Comparison of ENCODE assay signal across 1 cellular context in the genomic region with DNA sequence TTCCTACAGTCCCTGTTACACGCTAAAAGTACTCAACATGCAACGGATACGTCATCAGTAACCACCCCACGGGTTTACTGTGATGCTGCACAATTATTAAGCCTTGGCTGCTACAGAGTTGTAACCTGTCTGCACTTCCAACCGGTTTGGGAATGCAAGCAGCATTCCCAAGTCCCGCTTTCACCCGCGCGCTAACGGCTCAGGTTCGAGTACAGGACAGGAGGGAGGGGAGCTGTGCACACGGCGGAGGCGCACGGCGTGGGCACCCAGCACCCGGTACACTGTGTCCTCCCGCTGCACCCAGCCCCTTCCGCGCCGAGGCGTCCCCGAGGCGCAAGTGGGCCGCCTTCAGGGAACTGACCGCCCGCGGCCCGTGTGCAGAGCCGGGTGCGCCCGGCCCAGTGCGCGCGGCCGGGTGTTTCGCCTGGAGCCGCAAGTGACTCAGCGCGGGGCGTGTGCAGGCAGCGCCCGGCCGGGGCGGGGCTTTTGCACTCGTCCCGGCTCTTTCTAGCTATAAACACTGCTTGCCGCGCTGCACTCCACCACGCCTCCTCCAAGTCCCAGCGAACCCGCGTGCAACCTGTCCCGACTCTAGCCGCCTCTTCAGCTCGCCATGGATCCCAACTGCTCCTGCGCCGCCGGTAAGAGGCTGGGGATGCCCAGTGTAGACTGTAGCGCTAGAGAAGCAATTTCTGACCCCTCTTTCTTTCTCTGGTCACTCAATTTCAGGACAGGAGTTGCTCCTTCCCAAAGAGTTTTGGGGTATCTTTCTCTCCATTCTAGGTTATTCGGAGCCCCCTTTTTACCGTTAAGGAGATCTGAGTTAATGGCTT.
TF ChIP-seq lines count a peak whose summit lies in the region.

A gene (plus strand): TSS at position 542 of the 833 bp plus-strand sequence. CDS start 72 bp downstream, at position 614.

TF ChIP-seq in K562, 482 proteins besides CTCF, POLR2A, EP300 and RAD21 (continued from another document and continues in another):
- TF ChIP-seq, protein P1, sequence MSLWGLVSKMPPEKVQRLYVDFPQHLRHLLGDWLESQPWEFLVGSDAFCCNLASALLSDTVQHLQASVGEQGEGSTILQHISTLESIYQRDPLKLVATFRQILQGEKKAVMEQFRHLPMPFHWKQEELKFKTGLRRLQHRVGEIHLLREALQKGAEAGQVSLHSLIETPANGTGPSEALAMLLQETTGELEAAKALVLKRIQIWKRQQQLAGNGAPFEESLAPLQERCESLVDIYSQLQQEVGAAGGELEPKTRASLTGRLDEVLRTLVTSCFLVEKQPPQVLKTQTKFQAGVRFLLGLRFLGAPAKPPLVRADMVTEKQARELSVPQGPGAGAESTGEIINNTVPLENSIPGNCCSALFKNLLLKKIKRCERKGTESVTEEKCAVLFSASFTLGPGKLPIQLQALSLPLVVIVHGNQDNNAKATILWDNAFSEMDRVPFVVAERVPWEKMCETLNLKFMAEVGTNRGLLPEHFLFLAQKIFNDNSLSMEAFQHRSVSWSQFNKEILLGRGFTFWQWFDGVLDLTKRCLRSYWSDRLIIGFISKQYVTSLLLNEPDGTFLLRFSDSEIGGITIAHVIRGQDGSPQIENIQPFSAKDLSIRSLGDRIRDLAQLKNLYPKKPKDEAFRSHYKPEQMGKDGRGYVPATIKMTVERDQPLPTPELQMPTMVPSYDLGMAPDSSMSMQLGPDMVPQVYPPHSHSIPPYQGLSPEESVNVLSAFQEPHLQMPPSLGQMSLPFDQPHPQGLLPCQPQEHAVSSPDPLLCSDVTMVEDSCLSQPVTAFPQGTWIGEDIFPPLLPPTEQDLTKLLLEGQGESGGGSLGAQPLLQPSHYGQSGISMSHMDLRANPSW (CRISPR knock-in tag; IDR thresholded peaks at IDR 0.05) = no peak
- TF ChIP-seq ZSCAN29 (IDR thresholded peaks at IDR 0.05) = no peak
- TF ChIP-seq DPF2 (IDR thresholded peaks at IDR 0.05) = peak; percentile 32; the same call in 1 of the 2 replicates
- TF ChIP-seq, protein P2, sequence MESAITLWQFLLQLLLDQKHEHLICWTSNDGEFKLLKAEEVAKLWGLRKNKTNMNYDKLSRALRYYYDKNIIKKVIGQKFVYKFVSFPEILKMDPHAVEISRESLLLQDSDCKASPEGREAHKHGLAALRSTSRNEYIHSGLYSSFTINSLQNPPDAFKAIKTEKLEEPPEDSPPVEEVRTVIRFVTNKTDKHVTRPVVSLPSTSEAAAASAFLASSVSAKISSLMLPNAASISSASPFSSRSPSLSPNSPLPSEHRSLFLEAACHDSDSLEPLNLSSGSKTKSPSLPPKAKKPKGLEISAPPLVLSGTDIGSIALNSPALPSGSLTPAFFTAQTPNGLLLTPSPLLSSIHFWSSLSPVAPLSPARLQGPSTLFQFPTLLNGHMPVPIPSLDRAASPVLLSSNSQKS (CRISPR knock-in tag; IDR thresholded peaks at IDR 0.05) = no peak
- 0 out of 2 replicates have a peak, but pooled peaks have one; percentile 47 for TF ChIP-seq ELF2 (CRISPR knock-in tag; IDR thresholded peaks at IDR 0.05)
- TF ChIP-seq ZNF282 (CRISPR knock-in tag; IDR thresholded peaks at IDR 0.05) = no peak
- no peak for TF ChIP-seq XRCC3 (IDR thresholded peaks at IDR 0.05)
- TF ChIP-seq SETDB1 (IDR thresholded peaks at IDR 0.05; ENCODE audit: low read length) = no peak
- no peak for TF ChIP-seq HDAC8 (tag; IDR thresholded peaks at IDR 0.05)
- no peak for TF ChIP-seq BMI1 (IDR thresholded peaks at IDR 0.05; ENCODE audit: low read length)
- no peak for TF ChIP-seq NCOA1 (IDR thresholded peaks at IDR 0.05; ENCODE audit: low read depth)
- TF ChIP-seq, protein P3, sequence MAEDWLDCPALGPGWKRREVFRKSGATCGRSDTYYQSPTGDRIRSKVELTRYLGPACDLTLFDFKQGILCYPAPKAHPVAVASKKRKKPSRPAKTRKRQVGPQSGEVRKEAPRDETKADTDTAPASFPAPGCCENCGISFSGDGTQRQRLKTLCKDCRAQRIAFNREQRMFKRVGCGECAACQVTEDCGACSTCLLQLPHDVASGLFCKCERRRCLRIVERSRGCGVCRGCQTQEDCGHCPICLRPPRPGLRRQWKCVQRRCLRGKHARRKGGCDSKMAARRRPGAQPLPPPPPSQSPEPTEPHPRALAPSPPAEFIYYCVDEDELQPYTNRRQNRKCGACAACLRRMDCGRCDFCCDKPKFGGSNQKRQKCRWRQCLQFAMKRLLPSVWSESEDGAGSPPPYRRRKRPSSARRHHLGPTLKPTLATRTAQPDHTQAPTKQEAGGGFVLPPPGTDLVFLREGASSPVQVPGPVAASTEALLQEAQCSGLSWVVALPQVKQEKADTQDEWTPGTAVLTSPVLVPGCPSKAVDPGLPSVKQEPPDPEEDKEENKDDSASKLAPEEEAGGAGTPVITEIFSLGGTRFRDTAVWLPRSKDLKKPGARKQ (CRISPR knock-in tag; IDR thresholded peaks at IDR 0.05) = no peak
- no peak for TF ChIP-seq ZZZ3 (IDR thresholded peaks at IDR 0.05)
- no peak for TF ChIP-seq ZNF324 (CRISPR knock-in tag; IDR thresholded peaks at IDR 0.05)
- peak; percentile 46; the same call in 1 of the 2 replicates for TF ChIP-seq CREM (IDR thresholded peaks at IDR 0.05; ENCODE audit: low read depth)
- TF ChIP-seq, protein P4, sequence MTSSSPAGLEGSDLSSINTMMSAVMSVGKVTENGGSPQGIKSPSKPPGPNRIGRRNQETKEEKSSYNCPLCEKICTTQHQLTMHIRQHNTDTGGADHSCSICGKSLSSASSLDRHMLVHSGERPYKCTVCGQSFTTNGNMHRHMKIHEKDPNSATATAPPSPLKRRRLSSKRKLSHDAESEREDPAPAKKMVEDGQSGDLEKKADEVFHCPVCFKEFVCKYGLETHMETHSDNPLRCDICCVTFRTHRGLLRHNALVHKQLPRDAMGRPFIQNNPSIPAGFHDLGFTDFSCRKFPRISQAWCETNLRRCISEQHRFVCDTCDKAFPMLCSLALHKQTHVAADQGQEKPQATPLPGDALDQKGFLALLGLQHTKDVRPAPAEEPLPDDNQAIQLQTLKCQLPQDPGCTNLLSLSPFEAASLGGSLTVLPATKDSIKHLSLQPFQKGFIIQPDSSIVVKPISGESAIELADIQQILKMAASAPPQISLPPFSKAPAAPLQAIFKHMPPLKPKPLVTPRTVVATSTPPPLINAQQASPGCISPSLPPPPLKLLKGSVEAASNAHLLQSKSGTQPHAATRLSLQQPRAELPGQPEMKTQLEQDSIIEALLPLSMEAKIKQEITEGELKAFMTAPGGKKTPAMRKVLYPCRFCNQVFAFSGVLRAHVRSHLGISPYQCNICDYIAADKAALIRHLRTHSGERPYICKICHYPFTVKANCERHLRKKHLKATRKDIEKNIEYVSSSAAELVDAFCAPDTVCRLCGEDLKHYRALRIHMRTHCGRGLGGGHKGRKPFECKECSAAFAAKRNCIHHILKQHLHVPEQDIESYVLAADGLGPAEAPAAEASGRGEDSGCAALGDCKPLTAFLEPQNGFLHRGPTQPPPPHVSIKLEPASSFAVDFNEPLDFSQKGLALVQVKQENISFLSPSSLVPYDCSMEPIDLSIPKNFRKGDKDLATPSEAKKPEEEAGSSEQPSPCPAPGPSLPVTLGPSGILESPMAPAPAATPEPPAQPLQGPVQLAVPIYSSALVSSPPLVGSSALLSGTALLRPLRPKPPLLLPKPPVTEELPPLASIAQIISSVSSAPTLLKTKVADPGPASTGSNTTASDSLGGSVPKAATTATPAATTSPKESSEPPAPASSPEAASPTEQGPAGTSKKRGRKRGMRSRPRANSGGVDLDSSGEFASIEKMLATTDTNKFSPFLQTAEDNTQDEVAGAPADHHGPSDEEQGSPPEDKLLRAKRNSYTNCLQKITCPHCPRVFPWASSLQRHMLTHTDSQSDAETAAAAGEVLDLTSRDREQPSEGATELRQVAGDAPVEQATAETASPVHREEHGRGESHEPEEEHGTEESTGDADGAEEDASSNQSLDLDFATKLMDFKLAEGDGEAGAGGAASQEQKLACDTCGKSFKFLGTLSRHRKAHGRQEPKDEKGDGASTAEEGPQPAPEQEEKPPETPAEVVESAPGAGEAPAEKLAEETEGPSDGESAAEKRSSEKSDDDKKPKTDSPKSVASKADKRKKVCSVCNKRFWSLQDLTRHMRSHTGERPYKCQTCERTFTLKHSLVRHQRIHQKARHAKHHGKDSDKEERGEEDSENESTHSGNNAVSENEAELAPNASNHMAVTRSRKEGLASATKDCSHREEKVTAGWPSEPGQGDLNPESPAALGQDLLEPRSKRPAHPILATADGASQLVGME (CRISPR knock-in tag; IDR thresholded peaks at IDR 0.05) = 0 out of 2 replicates have a peak, but pooled peaks have one; percentile 30
- TF ChIP-seq, protein P5, sequence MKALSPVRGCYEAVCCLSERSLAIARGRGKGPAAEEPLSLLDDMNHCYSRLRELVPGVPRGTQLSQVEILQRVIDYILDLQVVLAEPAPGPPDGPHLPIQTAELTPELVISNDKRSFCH (CRISPR knock-in tag; IDR thresholded peaks at IDR 0.05) = no peak
- TF ChIP-seq, protein P5 (tag; IDR thresholded peaks at IDR 0.05) = peak; percentile 55; the same call in 1 of the 2 replicates
- TF ChIP-seq CC2D1A (IDR thresholded peaks at IDR 0.05) = no peak
- peak; percentile 87 to 88 for TF ChIP-seq NRF1 (conservative IDR thresholded peaks at IDR 0.05 in 1 of 2, IDR thresholded peaks at IDR 0.05 in 1 of 2)
- TF ChIP-seq RAD51 (IDR thresholded peaks at IDR 0.05; ENCODE audit: borderline replicate concordance, low read depth) = no peak
- TF ChIP-seq ZBTB8A (IDR thresholded peaks at IDR 0.05; ENCODE audit: partially characterized antibody) = no peak
- peak; percentile 39 for TF ChIP-seq POLR2AphosphoS5 (IDR thresholded peaks at IDR 0.05; ENCODE audit: control insufficient read depth, insufficient read depth, low read depth, low read length)
- TF ChIP-seq, protein P6, sequence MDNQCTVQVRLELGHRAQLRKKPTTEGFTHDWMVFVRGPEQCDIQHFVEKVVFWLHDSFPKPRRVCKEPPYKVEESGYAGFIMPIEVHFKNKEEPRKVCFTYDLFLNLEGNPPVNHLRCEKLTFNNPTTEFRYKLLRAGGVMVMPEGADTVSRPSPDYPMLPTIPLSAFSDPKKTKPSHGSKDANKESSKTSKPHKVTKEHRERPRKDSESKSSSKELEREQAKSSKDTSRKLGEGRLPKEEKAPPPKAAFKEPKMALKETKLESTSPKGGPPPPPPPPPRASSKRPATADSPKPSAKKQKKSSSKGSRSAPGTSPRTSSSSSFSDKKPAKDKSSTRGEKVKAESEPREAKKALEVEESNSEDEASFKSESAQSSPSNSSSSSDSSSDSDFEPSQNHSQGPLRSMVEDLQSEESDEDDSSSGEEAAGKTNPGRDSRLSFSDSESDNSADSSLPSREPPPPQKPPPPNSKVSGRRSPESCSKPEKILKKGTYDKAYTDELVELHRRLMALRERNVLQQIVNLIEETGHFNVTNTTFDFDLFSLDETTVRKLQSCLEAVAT (IDR thresholded peaks at IDR 0.05) = peak in 1 of 2 experiments; percentile 21; a peak in 1 of 4 replicates
- peak in 1 of 2 experiments; percentile 64; a peak in 1 of 4 replicates for TF ChIP-seq RCOR1 (IDR thresholded peaks at IDR 0.05; ENCODE audit: borderline replicate concordance in 1 of 2, low read depth in 2 of 2, low read length in 2 of 2)
- TF ChIP-seq, protein P7, sequence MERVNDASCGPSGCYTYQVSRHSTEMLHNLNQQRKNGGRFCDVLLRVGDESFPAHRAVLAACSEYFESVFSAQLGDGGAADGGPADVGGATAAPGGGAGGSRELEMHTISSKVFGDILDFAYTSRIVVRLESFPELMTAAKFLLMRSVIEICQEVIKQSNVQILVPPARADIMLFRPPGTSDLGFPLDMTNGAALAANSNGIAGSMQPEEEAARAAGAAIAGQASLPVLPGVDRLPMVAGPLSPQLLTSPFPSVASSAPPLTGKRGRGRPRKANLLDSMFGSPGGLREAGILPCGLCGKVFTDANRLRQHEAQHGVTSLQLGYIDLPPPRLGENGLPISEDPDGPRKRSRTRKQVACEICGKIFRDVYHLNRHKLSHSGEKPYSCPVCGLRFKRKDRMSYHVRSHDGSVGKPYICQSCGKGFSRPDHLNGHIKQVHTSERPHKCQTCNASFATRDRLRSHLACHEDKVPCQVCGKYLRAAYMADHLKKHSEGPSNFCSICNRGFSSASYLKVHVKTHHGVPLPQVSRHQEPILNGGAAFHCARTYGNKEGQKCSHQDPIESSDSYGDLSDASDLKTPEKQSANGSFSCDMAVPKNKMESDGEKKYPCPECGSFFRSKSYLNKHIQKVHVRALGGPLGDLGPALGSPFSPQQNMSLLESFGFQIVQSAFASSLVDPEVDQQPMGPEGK (CRISPR knock-in tag; IDR thresholded peaks at IDR 0.05; ENCODE audit: borderline replicate concordance) = no peak
- TF ChIP-seq SNIP1 (IDR thresholded peaks at IDR 0.05; ENCODE audit: low read depth) = no peak
- no peak for TF ChIP-seq YBX1 (IDR thresholded peaks at IDR 0.05)
- TF ChIP-seq, protein P8, sequence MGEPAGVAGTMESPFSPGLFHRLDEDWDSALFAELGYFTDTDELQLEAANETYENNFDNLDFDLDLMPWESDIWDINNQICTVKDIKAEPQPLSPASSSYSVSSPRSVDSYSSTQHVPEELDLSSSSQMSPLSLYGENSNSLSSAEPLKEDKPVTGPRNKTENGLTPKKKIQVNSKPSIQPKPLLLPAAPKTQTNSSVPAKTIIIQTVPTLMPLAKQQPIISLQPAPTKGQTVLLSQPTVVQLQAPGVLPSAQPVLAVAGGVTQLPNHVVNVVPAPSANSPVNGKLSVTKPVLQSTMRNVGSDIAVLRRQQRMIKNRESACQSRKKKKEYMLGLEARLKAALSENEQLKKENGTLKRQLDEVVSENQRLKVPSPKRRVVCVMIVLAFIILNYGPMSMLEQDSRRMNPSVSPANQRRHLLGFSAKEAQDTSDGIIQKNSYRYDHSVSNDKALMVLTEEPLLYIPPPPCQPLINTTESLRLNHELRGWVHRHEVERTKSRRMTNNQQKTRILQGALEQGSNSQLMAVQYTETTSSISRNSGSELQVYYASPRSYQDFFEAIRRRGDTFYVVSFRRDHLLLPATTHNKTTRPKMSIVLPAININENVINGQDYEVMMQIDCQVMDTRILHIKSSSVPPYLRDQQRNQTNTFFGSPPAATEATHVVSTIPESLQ (CRISPR knock-in tag; IDR thresholded peaks at IDR 0.05) = no peak
- no peak for TF ChIP-seq SMARCB1 (IDR thresholded peaks at IDR 0.05; ENCODE audit: insufficient read length, low read depth)
- peak; percentile 43 to 58; a peak in 2 of 4 replicates for TF ChIP-seq NONO (IDR thresholded peaks at IDR 0.05; ENCODE audit: low read depth in 2 of 2, low read length in 1 of 2)
- TF ChIP-seq TSC22D4 (tag; IDR thresholded peaks at IDR 0.05) = no peak
- TF ChIP-seq NCOA2 (IDR thresholded peaks at IDR 0.05; ENCODE audit: partially characterized antibody in 2 of 2) = no peak
- TF ChIP-seq TRIM24 (IDR thresholded peaks at IDR 0.05) = 0 out of 4 replicates have a peak, but pooled peaks of 1 of the 2 experiments have one; percentile 24
- TF ChIP-seq BACH1 (tag; IDR thresholded peaks at IDR 0.05) = no peak
- TF ChIP-seq FOXK2 (conservative IDR thresholded peaks at IDR 0.05 in 1 of 2, IDR thresholded peaks at IDR 0.05 in 1 of 2; ENCODE audit: low read depth in 2 of 2) = peak; percentile 60 to 74; a peak in 3 of 4 replicates
- peak; percentile 18; the same call in 1 of the 2 replicates for TF ChIP-seq MAFK (IDR thresholded peaks at IDR 0.05; ENCODE audit: low read length)
